16 cellular contexts compared by ENCODE assay signal in the genomic region with DNA sequence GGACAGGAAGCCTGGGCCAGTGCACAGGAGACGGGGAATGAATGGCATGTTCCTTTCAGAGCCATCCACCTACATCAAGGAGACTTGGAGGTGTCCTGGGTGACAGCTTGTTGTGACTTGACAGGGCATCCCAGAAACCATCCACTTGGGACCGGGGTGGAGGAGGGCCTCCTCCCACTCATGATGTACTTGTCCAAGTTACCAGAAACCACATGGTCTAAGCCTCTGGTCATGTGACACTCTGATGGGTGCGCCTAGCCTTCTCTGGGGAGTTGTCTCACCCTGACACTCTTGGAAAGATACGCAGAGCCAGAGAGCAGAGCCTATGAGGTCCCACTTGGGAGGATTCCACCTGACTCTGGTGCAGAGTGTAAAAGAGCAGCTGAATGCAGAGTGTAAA. TPM values are rescaled to one million over a fixed set of nuclear protein-coding genes. Genes with fewer than 3 reads are reported as not detected.
A peak's percentile ranks its signal among the peaks of the same experiment; 100 is the strongest.
DNase-seq lines count a peak whose midpoint lies in the region; ATAC-seq and TF ChIP-seq lines count a peak whose summit lies in the region.
"Had no signal": no experiment of that assay in that cellular context is flagged by ENCODE, and none has a peak within 500 bp of the region (broad histone marks: within the 10 kb centered on the region; RNA-seq: fewer than 3 reads in every experiment).

No MANE protein-coding gene starts in this region.

- H3K9me3 Mint-ChIP-seq in activated CD8-positive, alpha-beta memory T cell treated with anti-CD3 and anti-CD28 coated beads, Interleukin-2, amount 10 ng/mL, durations not matched to agents 7 days and 5 days (ENCODE audit: low read depth) = no peaks in the 10 kb centered on the region
- H3K9me3 Mint-ChIP-seq in stimulated activated naive B cell treated with anti-CD40 and anti-IgM and Interleukin-4, amounts not matched to agents 10 μg/mL and 1 μg/mL and 100 μg/mL, for 72 hours = no peaks in the 10 kb centered on the region

- no peak overlapping the region for H3K4me3 Mint-ChIP-seq in activated CD8-positive, alpha-beta memory T cell treated with anti-CD3 and anti-CD28 coated beads, Interleukin-2, amount 10 ng/mL, durations not matched to agents 7 days and 5 days
- no peak overlapping the region for H3K4me3 Mint-ChIP-seq in stimulated activated naive B cell treated with anti-CD40 and anti-IgM and Interleukin-4, amounts not matched to agents 10 μg/mL and 1 μg/mL and 100 μg/mL, for 72 hours

- POLR2A ChIA-PET in HEK293 (lab: Yijun Ruan, JAX) = no interaction called here

- no peaks in the 10 kb centered on the region for H3K36me3 Mint-ChIP-seq in activated CD8-positive, alpha-beta memory T cell treated with anti-CD3 and anti-CD28 coated beads, Interleukin-2, amount 10 ng/mL, durations not matched to agents 7 days and 5 days
- H3K36me3 Mint-ChIP-seq in stimulated activated naive B cell treated with anti-CD40 and anti-IgM and Interleukin-4, amounts not matched to agents 10 μg/mL and 1 μg/mL and 100 μg/mL, for 72 hours = no peaks in the 10 kb centered on the region

- no peak overlapping the region for H3K27ac Mint-ChIP-seq in activated CD8-positive, alpha-beta memory T cell treated with anti-CD3 and anti-CD28 coated beads, Interleukin-2, amount 10 ng/mL, durations not matched to agents 7 days and 5 days
- H3K27ac Mint-ChIP-seq in stimulated activated naive B cell treated with anti-CD40 and anti-IgM and Interleukin-4, amounts not matched to agents 10 μg/mL and 1 μg/mL and 100 μg/mL, for 72 hours = peak overlapping the region; percentile 39

- H3K4me3 ChIP-seq in HEK293 (ENCODE audit: low read depth, low read length) (no peak overlapping the region), vagina (no peak overlapping the region)

- peaks cover 26% of the 10 kb centered on the region for H3K27me3 Mint-ChIP-seq in activated CD8-positive, alpha-beta memory T cell treated with anti-CD3 and anti-CD28 coated beads, Interleukin-2, amount 10 ng/mL, durations not matched to agents 7 days and 5 days
- peaks cover 11 to 12% of the 10 kb centered on the region in 2 donors for H3K27me3 Mint-ChIP-seq in stimulated activated naive B cell treated with anti-CD40 and anti-IgM and Interleukin-4, amounts not matched to agents 10 μg/mL and 1 μg/mL and 100 μg/mL, for 72 hours

- H3K27ac ChIP-seq in HEK293 (ENCODE audit: extremely low read depth, low read depth, low read length) (no peak overlapping the region), vagina (no peak overlapping the region)

- H3K36me3 ChIP-seq in HEK293 (ENCODE audit: control insufficient read depth in 2 of 2, insufficient read depth in 1 of 2, low read length in 2 of 2) = no peaks in the 10 kb centered on the region
- no peaks in the 10 kb centered on the region for H3K36me3 ChIP-seq in vagina

- peaks cover 9% of the 10 kb centered on the region for H3K4me1 Mint-ChIP-seq in activated CD8-positive, alpha-beta memory T cell treated with anti-CD3 and anti-CD28 coated beads, Interleukin-2, amount 10 ng/mL, durations not matched to agents 7 days and 5 days
- H3K4me1 Mint-ChIP-seq in stimulated activated naive B cell treated with anti-CD40 and anti-IgM and Interleukin-4, amounts not matched to agents 10 μg/mL and 1 μg/mL and 100 μg/mL, for 72 hours = peaks cover 22 to 23% of the 10 kb centered on the region in 2 donors

- no peak for ATAC-seq in activated CD8-positive, alpha-beta memory T cell treated with anti-CD3 and anti-CD28 coated beads, Interleukin-2, amount 10 ng/mL, durations not matched to agents 7 days and 5 days
- ATAC-seq in esophagus mucosa = peak; percentile 14
- ATAC-seq in stimulated activated naive B cell treated with anti-CD40 and anti-IgM and Interleukin-4, amounts not matched to agents 10 μg/mL and 1 μg/mL and 100 μg/mL, for 72 hours (replicated peaks) = no peak
- ATAC-seq: Panc1, Right ventricle myocardium inferior had no signal

- CTCF ChIA-PET in activated CD8-positive, alpha-beta memory T cell treated with anti-CD3 and anti-CD28 coated beads, Interleukin-2, amount 10 ng/mL, durations not matched to agents 7 days and 5 days (lab: Charles Lee) = no interaction called here
- CTCF ChIA-PET in HEK293 (lab: Yijun Ruan, JAX) = interaction anchor here (0.8 kb wide), 1 partner anchor 65 kb away, joined by 3 read pairs; no protein-coding TSS in a partner anchor

- no peak for TF ChIP-seq POLR2A in vagina (IDR thresholded peaks at IDR 0.05)

- H3K27me3 ChIP-seq in vagina = no peaks in the 10 kb centered on the region

- intact Hi-C loops in vagina (cut with DNase I) = no loop called here

- H3K9me3 ChIP-seq in HEK293 (ENCODE audit: control insufficient read depth, insufficient read depth, low read depth, low read length) = no peaks in the 10 kb centered on the region
- H3K9me3 ChIP-seq in vagina = no peaks in the 10 kb centered on the region
- H3K9me3 ChIP-seq: Caco-2 had no signal

- TF ChIP-seq CTCF in HEK293 (tag by site-specific recombination; IDR thresholded peaks at IDR 0.05) = no peak
- no peak for TF ChIP-seq CTCF in vagina (IDR thresholded peaks at IDR 0.05)

- peak; percentile 45 for DNase-seq in activated CD8-positive, alpha-beta memory T cell treated with anti-CD3 and anti-CD28 coated beads, Interleukin-2, amount 50 U/mL, for 48 hours
- no peak for DNase-seq in activated CD8-positive, alpha-beta memory T cell treated with anti-CD3 and anti-CD28 coated beads, Interleukin-2, amount 10 ng/mL, durations not matched to agents 7 days and 5 days
- no peak for DNase-seq in stimulated activated naive B cell treated with anti-CD40 and anti-IgM and Interleukin-4, amounts not matched to agents 10 μg/mL and 1 μg/mL and 100 μg/mL, for 72 hours
- DNase-seq in COR-L47 (lab: John Stamatoyannopoulos, UW) (no peak), vagina (ENCODE audit: extremely low spot score in 2 of 2) (no peak)
- DNase-seq: EL, NCI-H1048, NCI-H1436 treated with DMSO at 0.1 percent for 48 hours, NCI-H2081 treated with DMSO at 0.1 percent for 48 hours, NCI-H446 treated with DMSO at 0.1 percent for 48 hours had no signal

- no peaks in the 10 kb centered on the region for H3K4me1 ChIP-seq in HEK293 (ENCODE audit: control insufficient read depth, insufficient read depth, low read length)
- no peaks in the 10 kb centered on the region for H3K4me1 ChIP-seq in vagina
- H3K4me1 ChIP-seq: Caco-2 had no signal

TF ChIP-seq in HEK293, 187 proteins besides CTCF, POLR2A, EP300 and RAD21:
- TF ChIP-seq ZNF302 (tag by site-specific recombination; IDR thresholded peaks at IDR 0.05; ENCODE audit: low read depth) = no peak
- TF ChIP-seq ZFHX2 (tag by site-specific recombination; conservative IDR thresholded peaks at IDR 0.05) = peak; percentile 45

RNA-seq across cellular contexts. Expression of a gene that starts 21.6 kb away (rescaled TPM):
- total RNA-seq in activated CD8-positive, alpha-beta memory T cell treated with anti-CD3 and anti-CD28 coated beads, Interleukin-2, amount 10 ng/mL, durations not matched to agents 7 days and 5 days = under 1 TPM; 0.12 to 0.20 TPM
- total RNA-seq in esophagus mucosa (1.6 TPM), vagina (75.4 TPM)
- total RNA-seq: MCF 10A had no signal

RNA-seq across cellular contexts. Expression of a gene that starts 31.1 kb away (rescaled TPM):
- 1 to 10 TPM; 1.7 to 2.0 TPM for total RNA-seq in activated CD8-positive, alpha-beta memory T cell treated with anti-CD3 and anti-CD28 coated beads, Interleukin-2, amount 10 ng/mL, durations not matched to agents 7 days and 5 days
- total RNA-seq in esophagus mucosa = 29.9 TPM
- total RNA-seq in vagina = 9.6 TPM
- total RNA-seq: MCF 10A, Right ventricle myocardium inferior had no signal

Comparison
In these comparisons a context has a peak if more than half of its experiments do, and no peak if none do; other contexts are left out.
1. RNA of a gene that starts 21.6 kb away (total RNA-seq): 75.4 TPM in vagina (single experiment); 1.6 TPM in esophagus mucosa (single experiment) and 0.12 to 0.20 TPM in activated CD8-positive, alpha-beta memory T cell treated with anti-CD3 and anti-CD28 coated beads, Interleukin-2, amount 10 ng/mL, durations not matched to agents 7 days and 5 days; every median in the first group is over 10 times any median in the second.